In genomic region chr16:2339521-2340484, GRCh38 we compare ENCODE assay signal across 1 cellular context.
A peak's percentile ranks its signal among the peaks of the same experiment; 100 is the strongest.
TF ChIP-seq lines count a peak whose summit lies in the region.

No MANE protein-coding gene starts in this region.

TF ChIP-seq in K562, 482 proteins besides CTCF, POLR2A, EP300 and RAD21 (continued from another document and continues in another):
- TF ChIP-seq MGA (IDR thresholded peaks at IDR 0.05) (peak; percentile 99), NRF1 (conservative IDR thresholded peaks at IDR 0.05 in 1 of 2, IDR thresholded peaks at IDR 0.05 in 1 of 2) (peak; percentile 25 to 41), ZC3H4 (CRISPR knock-in tag; IDR thresholded peaks at IDR 0.05; ENCODE audit: borderline replicate concordance) (0 out of 2 replicates have a peak, but pooled peaks have one; percentile 13), KHSRP (IDR thresholded peaks at IDR 0.05) (no peak), ZNF592 (IDR thresholded peaks at IDR 0.05) (peak; percentile 95), TAF1 (IDR thresholded peaks at IDR 0.05; ENCODE audit: control insufficient read depth, extremely low read depth, insufficient read depth, low read length, severe bottlenecking) (peak; percentile 17), RBBP5 (IDR thresholded peaks at IDR 0.05; ENCODE audit: borderline replicate concordance, insufficient read depth, low read length, poor library complexity, severe bottlenecking) (peak; percentile 82), SUPT5H (IDR thresholded peaks at IDR 0.05) (peak; percentile 46; the same call in 1 of the 2 replicates), NCOA2 (IDR thresholded peaks at IDR 0.05; ENCODE audit: partially characterized antibody in 2 of 2) (peak in 1 of 2 experiments; percentile 22), TARDBP (IDR thresholded peaks at IDR 0.05) (peak; percentile 14; the same call in 1 of the 2 replicates), CREM (IDR thresholded peaks at IDR 0.05; ENCODE audit: low read depth) (peak; percentile 23; the same call in 1 of the 2 replicates), ARID3B (CRISPR knock-in tag; IDR thresholded peaks at IDR 0.05; ENCODE audit: borderline replicate concordance) (no peak), ZFX (CRISPR knock-in tag; IDR thresholded peaks at IDR 0.05) (peak; percentile 85), NFIX (CRISPR knock-in tag; IDR thresholded peaks at IDR 0.05; ENCODE audit: low read depth) (0 out of 2 replicates have a peak, but pooled peaks have one; percentile 24), KAT7 (CRISPR knock-in tag; IDR thresholded peaks at IDR 0.05; ENCODE audit: borderline replicate concordance) (peak; percentile 83; the same call in 1 of the 2 replicates), BHLHE40 (IDR thresholded peaks at IDR 0.05; ENCODE audit: low read length) (no peak), CREB3 (tag; conservative IDR thresholded peaks at IDR 0.05; ENCODE audit: low read depth) (0 out of 2 replicates have a peak, but pooled peaks have one; percentile 49), ATF1 (CRISPR knock-in tag; IDR thresholded peaks at IDR 0.05) (no peak), ATF1 (tag; IDR thresholded peaks at IDR 0.05) (peak; percentile 23), ZEB2 (IDR thresholded peaks at IDR 0.05) (0 out of 2 replicates have a peak, but pooled peaks have one; percentile 22), KDM2B (CRISPR knock-in tag; IDR thresholded peaks at IDR 0.05) (0 out of 2 replicates have a peak, but pooled peaks have one; percentile 5), MYC (IDR thresholded peaks at IDR 0.05; ENCODE audit: low read depth, low read length) (peak; percentile 75), MYC (CRISPR knock-in tag; IDR thresholded peaks at IDR 0.05; ENCODE audit: borderline replicate concordance, low read depth) (peak; percentile 47; the same call in 1 of the 2 replicates), MAFF (IDR thresholded peaks at IDR 0.05; ENCODE audit: low read length) (no peak), ZBTB7A (IDR thresholded peaks at IDR 0.05; ENCODE audit: borderline replicate concordance, control insufficient read depth, low read depth, low read length) (peak; percentile 52; the same call in 1 of the 2 replicates)
- TF ChIP-seq, protein P1, sequence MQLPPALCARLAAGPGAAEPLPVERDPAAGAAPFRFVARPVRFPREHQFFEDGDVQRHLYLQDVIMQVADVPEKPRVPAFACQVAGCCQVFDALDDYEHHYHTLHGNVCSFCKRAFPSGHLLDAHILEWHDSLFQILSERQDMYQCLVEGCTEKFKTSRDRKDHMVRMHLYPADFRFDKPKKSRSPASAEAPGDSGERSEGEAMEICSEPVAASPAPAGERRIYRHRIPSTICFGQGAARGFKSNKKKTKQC (CRISPR knock-in tag; IDR thresholded peaks at IDR 0.05) = peak; percentile 89
- TF ChIP-seq, protein P2, sequence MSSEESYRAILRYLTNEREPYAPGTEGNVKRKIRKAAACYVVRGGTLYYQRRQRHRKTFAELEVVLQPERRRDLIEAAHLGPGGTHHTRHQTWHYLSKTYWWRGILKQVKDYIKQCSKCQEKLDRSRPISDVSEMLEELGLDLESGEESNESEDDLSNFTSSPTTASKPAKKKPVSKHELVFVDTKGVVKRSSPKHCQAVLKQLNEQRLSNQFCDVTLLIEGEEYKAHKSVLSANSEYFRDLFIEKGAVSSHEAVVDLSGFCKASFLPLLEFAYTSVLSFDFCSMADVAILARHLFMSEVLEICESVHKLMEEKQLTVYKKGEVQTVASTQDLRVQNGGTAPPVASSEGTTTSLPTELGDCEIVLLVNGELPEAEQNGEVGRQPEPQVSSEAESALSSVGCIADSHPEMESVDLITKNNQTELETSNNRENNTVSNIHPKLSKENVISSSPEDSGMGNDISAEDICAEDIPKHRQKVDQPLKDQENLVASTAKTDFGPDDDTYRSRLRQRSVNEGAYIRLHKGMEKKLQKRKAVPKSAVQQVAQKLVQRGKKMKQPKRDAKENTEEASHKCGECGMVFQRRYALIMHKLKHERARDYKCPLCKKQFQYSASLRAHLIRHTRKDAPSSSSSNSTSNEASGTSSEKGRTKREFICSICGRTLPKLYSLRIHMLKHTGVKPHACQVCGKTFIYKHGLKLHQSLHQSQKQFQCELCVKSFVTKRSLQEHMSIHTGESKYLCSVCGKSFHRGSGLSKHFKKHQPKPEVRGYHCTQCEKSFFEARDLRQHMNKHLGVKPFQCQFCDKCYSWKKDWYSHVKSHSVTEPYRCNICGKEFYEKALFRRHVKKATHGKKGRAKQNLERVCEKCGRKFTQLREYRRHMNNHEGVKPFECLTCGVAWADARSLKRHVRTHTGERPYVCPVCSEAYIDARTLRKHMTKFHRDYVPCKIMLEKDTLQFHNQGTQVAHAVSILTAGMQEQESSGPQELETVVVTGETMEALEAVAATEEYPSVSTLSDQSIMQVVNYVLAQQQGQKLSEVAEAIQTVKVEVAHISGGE (CRISPR knock-in tag; IDR thresholded peaks at IDR 0.05) = peak; percentile 41 to 94 (median 68); a peak in 4 of 6 replicates
- TF ChIP-seq, protein P3, sequence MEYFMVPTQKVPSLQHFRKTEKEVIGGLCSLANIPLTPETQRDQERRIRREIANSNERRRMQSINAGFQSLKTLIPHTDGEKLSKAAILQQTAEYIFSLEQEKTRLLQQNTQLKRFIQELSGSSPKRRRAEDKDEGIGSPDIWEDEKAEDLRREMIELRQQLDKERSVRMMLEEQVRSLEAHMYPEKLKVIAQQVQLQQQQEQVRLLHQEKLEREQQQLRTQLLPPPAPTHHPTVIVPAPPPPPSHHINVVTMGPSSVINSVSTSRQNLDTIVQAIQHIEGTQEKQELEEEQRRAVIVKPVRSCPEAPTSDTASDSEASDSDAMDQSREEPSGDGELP (CRISPR knock-in tag; IDR thresholded peaks at IDR 0.05; ENCODE audit: borderline replicate concordance) = peak; percentile 65; the same call in 1 of the 2 replicates
- TF ChIP-seq, protein P4, sequence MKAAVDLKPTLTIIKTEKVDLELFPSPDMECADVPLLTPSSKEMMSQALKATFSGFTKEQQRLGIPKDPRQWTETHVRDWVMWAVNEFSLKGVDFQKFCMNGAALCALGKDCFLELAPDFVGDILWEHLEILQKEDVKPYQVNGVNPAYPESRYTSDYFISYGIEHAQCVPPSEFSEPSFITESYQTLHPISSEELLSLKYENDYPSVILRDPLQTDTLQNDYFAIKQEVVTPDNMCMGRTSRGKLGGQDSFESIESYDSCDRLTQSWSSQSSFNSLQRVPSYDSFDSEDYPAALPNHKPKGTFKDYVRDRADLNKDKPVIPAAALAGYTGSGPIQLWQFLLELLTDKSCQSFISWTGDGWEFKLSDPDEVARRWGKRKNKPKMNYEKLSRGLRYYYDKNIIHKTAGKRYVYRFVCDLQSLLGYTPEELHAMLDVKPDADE (conservative IDR thresholded peaks at IDR 0.05; ENCODE audit: control insufficient read depth, low read depth, low read length) = 0 out of 2 replicates have a peak, but pooled peaks have one; percentile 8
